8 cellular contexts compared by ENCODE assay signal in genomic region chr22:24952837-24953293, GRCh38. TPM values are rescaled to one million over a fixed set of nuclear protein-coding genes. Genes with fewer than 3 reads are reported as not detected.
DNase-seq lines count a peak whose midpoint lies in the region; ATAC-seq and FAIRE-seq lines count a peak whose summit lies in the region.

No MANE protein-coding gene starts in this region.

- peak; percentile 58 for DNase-seq in COLO829 (ENCODE audit: low spot score)
- DNase-seq in HS-5 (ENCODE audit: low read depth): peak; percentile 32
- DNase-seq in activated CD8-positive, alpha-beta memory T cell treated with anti-CD3 and anti-CD28 coated beads, Interleukin-2, amount 50 U/mL, for 48 hours: peak; percentile 58
- DNase-seq in frontal cortex (ENCODE audit: low spot score in 2 of 2): peak; percentile 58 to 63
- DNase-seq in nucleus accumbens (lab: John Stamatoyannopoulos, UW): peak in 34 of 56 donors; percentile 14 to 73 (median 56)
- DNase-seq in cortex of kidney (lab: John Stamatoyannopoulos, UW): no peak

- no peak for FAIRE-seq in frontal cortex (lab: Jason Lieb, UNC)

- no peak for ATAC-seq in HG02623 (IDR thresholded peaks at IDR 0.05; ENCODE audit: unreplicated experiment)
- ATAC-seq in HG02970 (IDR thresholded peaks at IDR 0.05; ENCODE audit: low FRiP score, unreplicated experiment): no peak

RNA-seq across cellular contexts. Expression of gene KIAA1671, which starts 0.3 kb away (rescaled TPM):
- total RNA-seq in frontal cortex: 4.1 TPM

RNA-seq across cellular contexts. Expression of gene LHFPL7, which starts 6.4 kb away (rescaled TPM):
- not detected for total RNA-seq in frontal cortex
